Comparison of ENCODE assay signal across 10 cellular contexts in genomic region chr7:7868245-7868899, GRCh38.
DNase-seq lines count a peak whose midpoint lies in the region; ATAC-seq and TF ChIP-seq lines count a peak whose summit lies in the region.
"Had no signal": no experiment of that assay in that cellular context is flagged by ENCODE, and none has a peak within 500 bp of the region (broad histone marks: within the 10 kb centered on the region; RNA-seq: fewer than 3 reads in every experiment).

No MANE protein-coding gene starts in this region.

- peaks cover 4% of the 10 kb centered on the region for H3K4me1 Mint-ChIP-seq in activated B cell treated with CpG ODN at 0.5 μM for 24 hours
- H3K4me1 Mint-ChIP-seq in activated CD8-positive, alpha-beta T cell treated with anti-CD3 and anti-CD28 coated beads, Interleukin-2, amount 10 ng/mL, durations not matched to agents 7 days and 5 days (ENCODE audit: low read depth) = no peaks in the 10 kb centered on the region
- H3K4me1 Mint-ChIP-seq in CD14-positive monocyte = no peaks in the 10 kb centered on the region
- H3K4me1 Mint-ChIP-seq: activated naive CD8-positive, alpha-beta T cell treated with anti-CD3 and anti-CD28 coated beads for 36 hours; naive thymus-derived CD8-positive, alpha-beta T cell had no signal

- H3K4me3 Mint-ChIP-seq in activated B cell treated with CpG ODN at 0.5 μM for 24 hours (no peak overlapping the region), CD14-positive monocyte (no peak overlapping the region)
- no peak overlapping the region for H3K4me3 Mint-ChIP-seq in activated CD8-positive, alpha-beta T cell treated with anti-CD3 and anti-CD28 coated beads, Interleukin-2, amount 10 ng/mL, durations not matched to agents 7 days and 5 days
- H3K4me3 Mint-ChIP-seq: activated naive CD8-positive, alpha-beta T cell treated with anti-CD3 and anti-CD28 coated beads for 36 hours; naive thymus-derived CD8-positive, alpha-beta T cell had no signal

- H3K36me3 Mint-ChIP-seq in activated B cell treated with CpG ODN at 0.5 μM for 24 hours (ENCODE audit: low read depth) (no peaks in the 10 kb centered on the region), CD14-positive monocyte (peaks cover 0 to under 1% of the 10 kb centered on the region in 2 donors)
- no peaks in the 10 kb centered on the region for H3K36me3 Mint-ChIP-seq in activated CD8-positive, alpha-beta T cell treated with anti-CD3 and anti-CD28 coated beads, Interleukin-2, amount 10 ng/mL, durations not matched to agents 7 days and 5 days (ENCODE audit: low read depth)

- H3K27me3 ChIP-seq in HL-60 (ENCODE audit: insufficient read depth, poor library complexity, severe bottlenecking) = no peaks in the 10 kb centered on the region

- intact Hi-C loops in activated B cell treated with CpG ODN at 0.5 μM for 24 hours (cut with micrococcal nuclease) (loop anchor here (1.0 to 5.0 kb wide), 4 partner anchors 11 to 226 kb away; partner anchors contain the start of gene UMAD1), CD14-positive monocyte (cut with micrococcal nuclease) (no loop called here)

- ATAC-seq in GM18868 (IDR thresholded peaks at IDR 0.05; ENCODE audit: unreplicated experiment) = peak; percentile 57
- ATAC-seq in activated B cell treated with CpG ODN at 0.5 μM for 24 hours (ENCODE audit: low read depth) = peak; percentile 70
- ATAC-seq in activated CD8-positive, alpha-beta T cell treated with anti-CD3 and anti-CD28 coated beads, Interleukin-2, amount 10 ng/mL, durations not matched to agents 7 days and 5 days = no peak
- ATAC-seq in HG02938 (IDR thresholded peaks at IDR 0.05; ENCODE audit: unreplicated experiment) = no peak
- ATAC-seq: naive thymus-derived CD8-positive, alpha-beta T cell had no signal

- H3K4me3 ChIP-seq in HL-60 (replicated peaks; ENCODE audit: insufficient read depth, low read length) = no peak overlapping the region

- H3K27ac ChIP-seq in HL-60 (replicated peaks) = peak overlapping the region; percentile 38

- DNase-seq in HL-60 (ENCODE audit: low read depth in 1 of 2, low spot score in 1 of 2) (peak; percentile 22 to 58), activated B cell treated with CpG ODN at 0.5 μM for 24 hours (no peak), pons (ENCODE audit: low spot score) (peak; percentile 82), CD14-positive monocyte (ENCODE audit: low spot score) (no peak)
- DNase-seq in activated CD8-positive, alpha-beta T cell treated with anti-CD3 and anti-CD28 coated beads, Interleukin-2, amount 10 ng/mL, durations not matched to agents 7 days and 5 days = no peak
- DNase-seq: activated naive CD8-positive, alpha-beta T cell treated with anti-CD3 and anti-CD28 coated beads for 36 hours; stimulated activated naive CD4-positive, alpha-beta T cell treated with Interleukin-2 at 50 U/mL for 16 hours had no signal

- H3K27ac Mint-ChIP-seq in activated B cell treated with CpG ODN at 0.5 μM for 24 hours (no peak overlapping the region), CD14-positive monocyte (no peak overlapping the region)
- no peak overlapping the region for H3K27ac Mint-ChIP-seq in activated CD8-positive, alpha-beta T cell treated with anti-CD3 and anti-CD28 coated beads, Interleukin-2, amount 10 ng/mL, durations not matched to agents 7 days and 5 days
- H3K27ac Mint-ChIP-seq: activated naive CD8-positive, alpha-beta T cell treated with anti-CD3 and anti-CD28 coated beads for 36 hours; naive thymus-derived CD8-positive, alpha-beta T cell had no signal

- H3K9me3 Mint-ChIP-seq in activated B cell treated with CpG ODN at 0.5 μM for 24 hours (no peaks in the 10 kb centered on the region), CD14-positive monocyte (peaks cover 0 to 1% (median 0%) of the 10 kb centered on the region in 7 donors)
- no peaks in the 10 kb centered on the region for H3K9me3 Mint-ChIP-seq in activated CD8-positive, alpha-beta T cell treated with anti-CD3 and anti-CD28 coated beads, Interleukin-2, amount 10 ng/mL, durations not matched to agents 7 days and 5 days (ENCODE audit: insufficient read depth)
- H3K9me3 Mint-ChIP-seq: activated naive CD8-positive, alpha-beta T cell treated with anti-CD3 and anti-CD28 coated beads for 36 hours; naive thymus-derived CD8-positive, alpha-beta T cell had no signal

- no peaks in the 10 kb centered on the region for H3K27me3 Mint-ChIP-seq in activated B cell treated with CpG ODN at 0.5 μM for 24 hours
- H3K27me3 Mint-ChIP-seq in activated CD8-positive, alpha-beta T cell treated with anti-CD3 and anti-CD28 coated beads, Interleukin-2, amount 10 ng/mL, durations not matched to agents 7 days and 5 days (ENCODE audit: low read depth) = no peaks in the 10 kb centered on the region
- peaks cover 0 to 1% (median 0%) of the 10 kb centered on the region in 3 donors for H3K27me3 Mint-ChIP-seq in CD14-positive monocyte (ENCODE audit: low read depth in 3 of 3)
- H3K27me3 Mint-ChIP-seq: activated naive CD8-positive, alpha-beta T cell treated with anti-CD3 and anti-CD28 coated beads for 36 hours; naive thymus-derived CD8-positive, alpha-beta T cell had no signal

- CTCF ChIA-PET in activated B cell treated with CpG ODN at 0.5 μM for 24 hours (lab: Charles Lee) = interaction anchor here (0.7 to 1.1 kb wide), 2 partner anchors 94 to 322 kb away, joined by 3 read pairs; no protein-coding TSS in a partner anchor
- CTCF ChIA-PET in activated CD8-positive, alpha-beta T cell treated with anti-CD3 and anti-CD28 coated beads, Interleukin-2, amount 10 ng/mL, durations not matched to agents 7 days and 5 days (lab: Charles Lee) = interaction anchor here (0.9 kb wide), 1 partner anchor 10 kb away, joined by 3 read pairs; no protein-coding TSS in a partner anchor

- TF ChIP-seq CTCF in HL-60 (IDR thresholded peaks at IDR 0.05; ENCODE audit: insufficient read depth, low read length) (no peak), activated B cell treated with CpG ODN at 0.5 μM for 24 hours (IDR thresholded peaks at IDR 0.05) (no peak), CD14-positive monocyte (IDR thresholded peaks at IDR 0.05) (no peak)

- POLR2A ChIA-PET in activated B cell treated with CpG ODN at 0.5 μM for 24 hours (lab: Charles Lee) = interaction anchor here (1.1 to 1.9 kb wide), 4 partner anchors 10 to 100 kb away, joined by 3 to 6 read pairs (median 3); partner anchors contain the start of gene GLCCI1
- POLR2A ChIA-PET in activated CD8-positive, alpha-beta T cell treated with anti-CD3 and anti-CD28 coated beads, Interleukin-2, amount 10 ng/mL, durations not matched to agents 7 days and 5 days (lab: Charles Lee) = interaction anchor here (0.8 kb wide), 1 partner anchor 229 kb away, joined by 3 read pairs; no protein-coding TSS in a partner anchor

Comparison
In these comparisons a context has a peak if more than half of its experiments do, and no peak if none do; other contexts are left out.
1. ATAC-seq: peak in GM18868 (single experiment) and activated B cell treated with CpG ODN at 0.5 μM for 24 hours (single experiment); none in activated CD8-positive, alpha-beta T cell treated with anti-CD3 and anti-CD28 coated beads, Interleukin-2, amount 10 ng/mL, durations not matched to agents 7 days and 5 days (single experiment) and HG02938 (single experiment).
2. DNase-seq: peak in HL-60 (2 of 2) and pons (single experiment); none in activated B cell treated with CpG ODN at 0.5 μM for 24 hours (single experiment), activated CD8-positive, alpha-beta T cell treated with anti-CD3 and anti-CD28 coated beads, Interleukin-2, amount 10 ng/mL, durations not matched to agents 7 days and 5 days (single experiment) and CD14-positive monocyte (single experiment).